In genomic region chr9:6173914-6174313, GRCh38 we compare ENCODE assay signal across 28 cellular contexts. TPM values are rescaled to one million over a fixed set of nuclear protein-coding genes. Genes with fewer than 3 reads are reported as not detected.
DNase-seq lines count a peak whose midpoint lies in the region; ATAC-seq, FAIRE-seq and TF ChIP-seq lines count a peak whose summit lies in the region.
"Had no signal": no experiment of that assay in that cellular context is flagged by ENCODE, and none has a peak within 500 bp of the region (broad histone marks: within the 10 kb centered on the region; RNA-seq: fewer than 3 reads in every experiment).

No MANE protein-coding gene starts in this region.

- peaks cover 10% of the 10 kb centered on the region for H3K9me3 ChIP-seq in GM12878 (replicated peaks; ENCODE audit: control insufficient read depth, insufficient read depth, low read length)
- H3K9me3 ChIP-seq: BE2C had no signal

- intact Hi-C loops in GM12878 (cut with micrococcal nuclease; ENCODE audit: unreplicated experiment) = no loop called here

- ATAC-seq in GM23338 = no peak
- ATAC-seq in GM12878 = no peak
- no peak for ATAC-seq in HG02642 (IDR thresholded peaks at IDR 0.05; ENCODE audit: poor library complexity, unreplicated experiment)
- no peak for ATAC-seq in GM21515 (IDR thresholded peaks at IDR 0.05; ENCODE audit: unreplicated experiment)

- no peak for TF ChIP-seq POLR2A in GM12891 (IDR thresholded peaks at IDR 0.05; ENCODE audit: low read depth, low read length)
- no peak for TF ChIP-seq POLR2A in GM12878 (IDR thresholded peaks at IDR 0.05; ENCODE audit: low read depth, low read length)

- no peak overlapping the region for H3K4me3 Mint-ChIP-seq in GM23338
- H3K4me3 Mint-ChIP-seq: CD4-positive, alpha-beta memory T cell; CD4-positive, CD25-positive, alpha-beta regulatory T cell; CD8-positive, alpha-beta memory T cell had no signal

- DNase-seq in GM12891 (ENCODE audit: insufficient read length, low spot score) = no peak
- no peak for DNase-seq in GM23338 (ENCODE audit: low spot score)
- no peak for DNase-seq in GM12878 (ENCODE audit: low read depth, low spot score)
- no peak for DNase-seq in HTR-8/SVneo (ENCODE audit: insufficient read length, low spot score)
- DNase-seq: 8988T; ACHN; BE2C; C1 segment of cervical spinal cord; CD4-positive, alpha-beta memory T cell; CD4-positive, CD25-positive, alpha-beta regulatory T cell; CD8-positive, alpha-beta memory T cell; COR-L47; DMS 273 treated with DMSO at 0.1 percent for 48 hours; DMS153; DMS53; DMS79; DND-41; EL; GDM1 had no signal

- peaks cover 21% of the 10 kb centered on the region for H3K4me1 Mint-ChIP-seq in GM23338
- H3K4me1 Mint-ChIP-seq: CD14-positive monocyte; CD4-positive, alpha-beta memory T cell; CD4-positive, CD25-positive, alpha-beta regulatory T cell; CD8-positive, alpha-beta memory T cell had no signal

- no peak for TF ChIP-seq RAD21 in GM12878 (IDR thresholded peaks at IDR 0.05; ENCODE audit: insufficient read depth, low read depth, low read length)

- RAD21 ChIA-PET in GM12878 (lab: Charles Lee; ENCODE audit: unreplicated experiment) = interaction anchor here (1.8 kb wide), 1 partner anchor 11 kb away, joined by 5 read pairs; no protein-coding TSS in a partner anchor

- TF ChIP-seq EP300 in GM12878 (IDR thresholded peaks at IDR 0.05; ENCODE audit: borderline replicate concordance in 1 of 2, control insufficient read depth in 1 of 2, low read depth in 2 of 2, low read length in 2 of 2) = no peak

- 0 out of 2 replicates have a peak, but pooled peaks cover 5% of the 10 kb centered on the region for H3K9me2 ChIP-seq in GM23338 (ENCODE audit: insufficient read depth)

- no peak overlapping the region for H3K27ac Mint-ChIP-seq in GM23338
- H3K27ac Mint-ChIP-seq: CD14-positive monocyte; CD4-positive, alpha-beta memory T cell; CD4-positive, CD25-positive, alpha-beta regulatory T cell had no signal

- POLR2A ChIA-PET in GM12878 (lab: Charles Lee) = no interaction called here

- H3F3A ChIP-seq in GM23338 (replicated peaks; ENCODE audit: low read depth) = no peaks in the 10 kb centered on the region

- no peak for TF ChIP-seq CTCF in GM23338 (conservative IDR thresholded peaks at IDR 0.05; ENCODE audit: low read depth in 2 of 2)
- no peak for TF ChIP-seq CTCF in GM12878 (IDR thresholded peaks at IDR 0.05 in 2 of 3, conservative IDR thresholded peaks at IDR 0.05 in 1 of 3; ENCODE audit: control insufficient read depth in 2 of 3, extremely low read depth in 1 of 3, insufficient read depth in 1 of 3, low read depth in 3 of 3, low read length in 3 of 3)

- no peak overlapping the region for H2AFZ ChIP-seq in GM23338
- H2AFZ ChIP-seq in GM12878 (ENCODE audit: control insufficient read depth, low read depth, low read length) = no peak overlapping the region

- H3K27ac ChIP-seq in GM23338 (ENCODE audit: low read depth) (peak overlapping the region; percentile 14; the same call in 1 of the 2 replicates), GM12878 (ENCODE audit: control insufficient read depth, insufficient read depth) (no peak overlapping the region)
- H3K27ac ChIP-seq: BLaER1 had no signal

- SMC1A ChIA-PET in GM12878 (lab: Charles Lee; ENCODE audit: uncharacterized antibody, unreplicated experiment) = interaction anchor here (1.0 to 2.5 kb wide), 2 partner anchors 9 to 11 kb away, joined by 5 read pairs; no protein-coding TSS in a partner anchor

- BruUV-seq in GM12878 (replicated peaks; lab: Mats Ljungman, UMichigan) = no TSS peak

- H3K4me2 ChIP-seq in GM23338 = no peak overlapping the region
- H3K4me2 ChIP-seq in GM12878 (ENCODE audit: control insufficient read depth, insufficient read depth) = no peak overlapping the region
- H3K4me2 ChIP-seq: BLaER1 had no signal

- H3K4me1 ChIP-seq in GM23338 (ENCODE audit: insufficient read depth) = peaks cover 24% of the 10 kb centered on the region
- no peaks in the 10 kb centered on the region for H3K4me1 ChIP-seq in GM12878 (ENCODE audit: control insufficient read depth, insufficient read depth, low read length)
- H3K4me1 ChIP-seq: BE2C, BLaER1 had no signal

- H3K4me3 ChIP-seq in GM23338 (peak overlapping the region; percentile 4; the same call in 1 of the 2 replicates), GM12878 (no peak overlapping the region)
- H3K4me3 ChIP-seq: BLaER1 had no signal

- H3K79me2 ChIP-seq in GM23338 (replicated peaks; ENCODE audit: insufficient read depth) (no peaks in the 10 kb centered on the region), GM12878 (ENCODE audit: control insufficient read depth, insufficient read depth, low read length) (no peaks in the 10 kb centered on the region)

- no peaks in the 10 kb centered on the region for H3K27me3 Mint-ChIP-seq in GM23338 (ENCODE audit: insufficient read depth, low read depth, poor library complexity)
- H3K27me3 Mint-ChIP-seq: CD4-positive, CD25-positive, alpha-beta regulatory T cell; CD8-positive, alpha-beta memory T cell had no signal

- CTCF ChIA-PET in GM12878 (lab: Yijun Ruan, JAX) = no interaction called here

- no peak overlapping the region for H3K9ac ChIP-seq in GM12878 (ENCODE audit: control insufficient read depth, insufficient read depth, low read length)
- H3K9ac ChIP-seq: BLaER1 had no signal

- peaks cover 15% of the 10 kb centered on the region for H3K27me3 ChIP-seq in GM23338 (ENCODE audit: insufficient read depth)
- no peaks in the 10 kb centered on the region for H3K27me3 ChIP-seq in GM12878 (replicated peaks in 1 of 2; ENCODE audit: control insufficient read depth in 2 of 2, insufficient read depth in 2 of 2, low read length in 1 of 2)
- H3K27me3 ChIP-seq: BE2C, BLaER1 had no signal

- no peak for FAIRE-seq in GM12891 (lab: Jason Lieb, UNC)
- no peak for FAIRE-seq in GM12878 (lab: Jason Lieb, UNC)
- peak; percentile 33 for FAIRE-seq in endometrium (lab: Jason Lieb, UNC)
- FAIRE-seq in HTR-8/SVneo (lab: Jason Lieb, UNC) = no peak
- FAIRE-seq: A204.1, GM12892, GM18507 had no signal

- H4K20me1 ChIP-seq in GM23338 (replicated peaks; ENCODE audit: insufficient read depth) (no peaks in the 10 kb centered on the region), GM12878 (ENCODE audit: control insufficient read depth, insufficient read depth) (no peaks in the 10 kb centered on the region)
- H4K20me1 ChIP-seq: BLaER1 had no signal

- H3K36me3 ChIP-seq in GM23338 (ENCODE audit: insufficient read depth) (peaks cover 4% of the 10 kb centered on the region; the same call in 1 of the 2 replicates), GM12878 (ENCODE audit: control insufficient read depth in 2 of 2, insufficient read depth in 2 of 2, low read length in 1 of 2) (no peaks in the 10 kb centered on the region)
- H3K36me3 ChIP-seq: BE2C, BLaER1 had no signal

- peaks cover 36% of the 10 kb centered on the region for H3K9me3 Mint-ChIP-seq in GM23338

- H3K36me3 Mint-ChIP-seq in GM23338 (ENCODE audit: low read depth) = peaks cover 35% of the 10 kb centered on the region
- H3K36me3 Mint-ChIP-seq: CD14-positive monocyte; CD4-positive, alpha-beta memory T cell; CD4-positive, CD25-positive, alpha-beta regulatory T cell had no signal

- in situ Hi-C loops in GM12878 (cut with MboI) = no loop called here

TF ChIP-seq in GM12891, 5 proteins besides CTCF, POLR2A, EP300 and RAD21:
- TF ChIP-seq PAX5 (IDR thresholded peaks at IDR 0.05; ENCODE audit: insufficient read depth, low read length, severe bottlenecking) (peak; percentile 13), TAF1 (IDR thresholded peaks at IDR 0.05; ENCODE audit: low read depth, low read length) (no peak)

TF ChIP-seq in GM23338, 12 proteins besides CTCF, POLR2A, EP300 and RAD21:
- TF ChIP-seq STAT1 (IDR thresholded peaks at IDR 0.05; ENCODE audit: unreplicated experiment) (no peak), ZNF114 (CRISPR knock-in tag; IDR thresholded peaks at IDR 0.05) (no peak), CREB1 (CRISPR knock-in tag; IDR thresholded peaks at IDR 0.05; ENCODE audit: low read depth) (no peak), POLR2AphosphoS5 (IDR thresholded peaks at IDR 0.05; ENCODE audit: low read depth) (no peak)

TF ChIP-seq in GM12878, 131 proteins besides CTCF, POLR2A, EP300 and RAD21 (continues in another document):
- TF ChIP-seq ELK1 (IDR thresholded peaks at IDR 0.05; ENCODE audit: low read depth, low read length) = no peak
- TF ChIP-seq EZH2 (IDR thresholded peaks at IDR 0.05; ENCODE audit: borderline replicate concordance, control insufficient read depth, low read depth, low read length) = no peak
- TF ChIP-seq CBX5 (IDR thresholded peaks at IDR 0.05; ENCODE audit: low read depth) = peak; percentile 81; the same call in 1 of the 2 replicates

RNA-seq across cellular contexts. Expression of gene IL33, which starts 41.7 kb away (rescaled TPM):
- not detected for polyA plus RNA-seq in GM12891 (2012; ENCODE audit: low read depth, missing spikeins)
- total RNA-seq in GM23338 (2014; rRNA removed; shearing (Covaris generic)) = not detected in 2 replicates
- polyA plus RNA-seq in GM23338 (2016; fragmentation: Nextera tagmentation; extraction: Ambion mirVana) = not detected in 2 replicates
- total RNA-seq in GM12878 (2013; cell fraction: nucleolus; rRNA removed) = not detected in 2 replicates
- total RNA-seq in GM12878 (2014; rRNA removed) = not detected in 2 replicates
- not detected in 2 replicates for total RNA-seq in GM12878 (2014; rRNA removed; fragmentation: Illumina TruSeq; extraction: Trizol)
- not detected in 2 replicates for total RNA-seq in GM12878 (2021)
- polyA plus RNA-seq in GM12878 (2011; ENCODE audit: low read depth) = not detected
- 0.03 TPM in 1 of 2 replicates, not detected in the other for polyA plus RNA-seq in GM12878 (2011; rRNA removed)
- not detected in 2 replicates for polyA plus RNA-seq in GM12878 (2011; cell fraction: cytosol; rRNA removed)
- not detected in 2 replicates for polyA plus RNA-seq in GM12878 (2011; cell fraction: nucleus; rRNA removed)
- not detected in 2 replicates for polyA plus RNA-seq in GM12878 (2012)
- not detected in 2 replicates for polyA plus RNA-seq in GM12878 (2014; fragmentation: Illumina TruSeq; extraction: Trizol)
- polyA plus RNA-seq in GM12878 (2014; fragmentation: Nextera tagmentation; extraction: Ambion mirVana) = not detected
- not detected in 2 replicates for polyA plus RNA-seq in GM12878 (2014; rRNA removed)
- polyA plus RNA-seq in GM12878 (2016; fragmentation: Nextera tagmentation; extraction: Ambion mirVana) = not detected
- not detected in 2 replicates for polyA minus RNA-seq in GM12878 (2011; rRNA and poly(A)+ RNA removed)
- not detected in 2 replicates for polyA minus RNA-seq in GM12878 (2011; cell fraction: cytosol; rRNA and poly(A)+ RNA removed)
- not detected in 2 replicates for polyA minus RNA-seq in GM12878 (2011; cell fraction: nucleus; rRNA and poly(A)+ RNA removed)
- total RNA-seq: CD4-positive, alpha-beta memory T cell; CD4-positive, CD25-positive, alpha-beta regulatory T cell; CD8-positive, alpha-beta memory T cell; G401 had no signal
- polyA plus RNA-seq: CD14-positive monocyte; CD4-positive, alpha-beta memory T cell; CD4-positive, CD25-positive, alpha-beta regulatory T cell; CD8-positive, alpha-beta memory T cell had no signal
